1 cellular context compared by ENCODE assay signal in the genomic region with DNA sequence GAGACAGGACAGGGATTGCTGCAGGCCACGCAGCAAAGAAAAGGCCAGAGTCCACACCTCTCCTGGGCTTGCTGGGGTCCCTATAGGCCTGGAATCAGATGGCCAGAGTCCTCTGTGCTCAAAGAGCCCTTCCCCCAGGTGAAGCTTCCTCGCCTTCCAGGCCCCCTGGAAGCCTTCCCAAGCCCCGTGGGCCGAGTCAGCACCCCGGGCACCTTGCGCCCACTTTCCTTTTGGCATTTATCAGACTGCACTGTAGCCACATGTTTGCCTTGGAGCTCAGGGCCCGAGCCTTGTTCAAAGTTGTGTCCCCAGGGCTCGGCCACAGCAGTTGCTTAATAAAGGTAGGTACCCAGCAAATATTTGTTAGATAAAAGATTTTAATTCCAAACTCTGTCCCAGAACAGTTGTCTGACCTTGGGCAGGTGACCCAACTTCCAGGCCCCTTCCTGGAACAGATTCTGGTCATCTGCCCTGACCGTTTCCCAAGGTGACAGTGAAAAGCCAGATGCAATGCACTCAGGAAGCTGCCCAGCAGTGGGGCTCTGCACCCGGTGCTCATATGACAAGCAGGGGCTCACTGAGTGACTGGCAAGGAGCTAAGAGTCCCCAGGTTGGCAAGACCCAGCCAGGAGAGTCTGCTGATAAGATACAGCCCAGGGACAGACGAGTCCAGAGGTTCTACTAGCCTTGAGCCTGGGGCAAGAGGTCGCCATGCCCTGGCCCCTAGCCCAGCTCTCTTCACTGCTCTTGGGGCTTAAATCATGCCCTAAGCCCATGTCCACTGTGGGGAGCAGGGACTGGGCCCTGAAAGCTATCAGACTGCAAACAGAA.
TF ChIP-seq lines count a peak whose summit lies in the region.

No MANE protein-coding gene starts in this region.

TF ChIP-seq in HepG2, 621 proteins besides CTCF, POLR2A, EP300 and RAD21 (continued from another document):
- TF ChIP-seq, protein P1, sequence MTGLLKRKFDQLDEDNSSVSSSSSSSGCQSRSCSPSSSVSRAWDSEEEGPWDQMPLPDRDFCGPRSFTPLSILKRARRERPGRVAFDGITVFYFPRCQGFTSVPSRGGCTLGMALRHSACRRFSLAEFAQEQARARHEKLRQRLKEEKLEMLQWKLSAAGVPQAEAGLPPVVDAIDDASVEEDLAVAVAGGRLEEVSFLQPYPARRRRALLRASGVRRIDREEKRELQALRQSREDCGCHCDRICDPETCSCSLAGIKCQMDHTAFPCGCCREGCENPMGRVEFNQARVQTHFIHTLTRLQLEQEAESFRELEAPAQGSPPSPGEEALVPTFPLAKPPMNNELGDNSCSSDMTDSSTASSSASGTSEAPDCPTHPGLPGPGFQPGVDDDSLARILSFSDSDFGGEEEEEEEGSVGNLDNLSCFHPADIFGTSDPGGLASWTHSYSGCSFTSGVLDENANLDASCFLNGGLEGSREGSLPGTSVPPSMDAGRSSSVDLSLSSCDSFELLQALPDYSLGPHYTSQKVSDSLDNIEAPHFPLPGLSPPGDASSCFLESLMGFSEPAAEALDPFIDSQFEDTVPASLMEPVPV (CRISPR knock-in tag; IDR thresholded peaks at IDR 0.05): peak; percentile 53; the same call in 1 of the 2 replicates
- peak; percentile 41; the same call in 1 of the 2 replicates for TF ChIP-seq ZNF605 (CRISPR knock-in tag; IDR thresholded peaks at IDR 0.05)
- TF ChIP-seq ZNF839 (CRISPR knock-in tag; IDR thresholded peaks at IDR 0.05; ENCODE audit: borderline replicate concordance): 0 out of 2 replicates have a peak, but pooled peaks have one; percentile 27
- TF ChIP-seq, protein P2, sequence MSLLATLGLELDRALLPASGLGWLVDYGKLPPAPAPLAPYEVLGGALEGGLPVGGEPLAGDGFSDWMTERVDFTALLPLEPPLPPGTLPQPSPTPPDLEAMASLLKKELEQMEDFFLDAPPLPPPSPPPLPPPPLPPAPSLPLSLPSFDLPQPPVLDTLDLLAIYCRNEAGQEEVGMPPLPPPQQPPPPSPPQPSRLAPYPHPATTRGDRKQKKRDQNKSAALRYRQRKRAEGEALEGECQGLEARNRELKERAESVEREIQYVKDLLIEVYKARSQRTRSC (CRISPR knock-in tag; IDR thresholded peaks at IDR 0.05; ENCODE audit: low read depth): no peak
TF ChIP-seq in HepG2: peak in this region for 64.
